ENCODE assay signal across 8 cellular contexts in genomic region chr19:34096020-34096915, GRCh38.
DNase-seq lines count a peak whose midpoint lies in the region; ATAC-seq, FAIRE-seq and TF ChIP-seq lines count a peak whose summit lies in the region.

No MANE protein-coding gene starts in this region.

- no peaks in the 10 kb centered on the region for H3K4me1 Mint-ChIP-seq in astrocyte (ENCODE audit: low read depth, unreplicated experiment)

- H3K27me3 Mint-ChIP-seq in astrocyte (ENCODE audit: low read depth, unreplicated experiment) = peaks cover 21% of the 10 kb centered on the region

- no peak overlapping the region for H3K27ac ChIP-seq in GM23248
- H3K27ac ChIP-seq in astrocyte (ENCODE audit: low read depth, low read length) = no peak overlapping the region
- H3K27ac ChIP-seq in hepatocyte = no peak overlapping the region
- H3K27ac ChIP-seq in stomach = no peak overlapping the region

- H3K27me3 ChIP-seq in GM23248 (replicated peaks; ENCODE audit: insufficient read depth) = peaks cover 14% of the 10 kb centered on the region
- H3K27me3 ChIP-seq in astrocyte (ENCODE audit: insufficient read depth, low read length) = peaks cover 2% of the 10 kb centered on the region
- H3K27me3 ChIP-seq in hepatocyte = no peaks in the 10 kb centered on the region
- no peaks in the 10 kb centered on the region for H3K27me3 ChIP-seq in stomach

- H3F3A ChIP-seq in GM23248 (ENCODE audit: insufficient read depth) = no peaks in the 10 kb centered on the region

- H4K20me1 ChIP-seq in GM23248 (ENCODE audit: insufficient read depth) (no peaks in the 10 kb centered on the region), astrocyte (ENCODE audit: insufficient read depth, low read length) (no peaks in the 10 kb centered on the region), hepatocyte (ENCODE audit: insufficient read depth, poor library complexity, severe bottlenecking) (no peaks in the 10 kb centered on the region)

- H3K4me2 ChIP-seq in GM23248 (ENCODE audit: unreplicated experiment) = peak overlapping the region; percentile 63
- H3K4me2 ChIP-seq in astrocyte (ENCODE audit: low read length) = peak overlapping the region; percentile 38
- H3K4me2 ChIP-seq in hepatocyte = peak overlapping the region; percentile 45

- H3K27ac Mint-ChIP-seq in astrocyte (ENCODE audit: unreplicated experiment) = no peak overlapping the region

- peaks cover 3% of the 10 kb centered on the region for H3K9me3 Mint-ChIP-seq in astrocyte (ENCODE audit: unreplicated experiment)

- H3K9me2 ChIP-seq in GM23248 (ENCODE audit: insufficient read depth) (no peaks in the 10 kb centered on the region), hepatocyte (replicated peaks; ENCODE audit: insufficient read depth) (no peaks in the 10 kb centered on the region)

- FAIRE-seq in astrocyte (lab: Jason Lieb, UNC) = peak; percentile 63

- H3K4me3 Mint-ChIP-seq in astrocyte (ENCODE audit: unreplicated experiment) = peak overlapping the region; percentile 13

- 14 to 18% methylated on average over 14 of the region's 14 CpGs for WGBS in GM23248 (ENCODE audit: low coverage in 1 of 2, low lambda C conversion rate in 2 of 2, missing lambda C conversion rate in 2 of 2), 2 experiments
- WGBS in hepatocyte (ENCODE audit: low lambda C conversion rate, missing lambda C conversion rate) = 27% methylated on average over 14 of the region's 14 CpGs
- 21 to 25% (median 23%) methylated on average over 14 of the region's 14 CpGs for WGBS in stomach, 5 donors

- no peaks in the 10 kb centered on the region for H3K36me3 ChIP-seq in GM23248 (ENCODE audit: low read depth)
- H3K36me3 ChIP-seq in astrocyte (ENCODE audit: insufficient read depth, low read length) = no peaks in the 10 kb centered on the region
- H3K36me3 ChIP-seq in hepatocyte (replicated peaks; ENCODE audit: insufficient read depth, low read depth) = no peaks in the 10 kb centered on the region
- no peaks in the 10 kb centered on the region for H3K36me3 ChIP-seq in stomach

- TF ChIP-seq CTCF in astrocyte (IDR thresholded peaks at IDR 0.05; ENCODE audit: insufficient read depth, low read depth, low read length) (peak; percentile 68), hepatocyte (IDR thresholded peaks at IDR 0.05; ENCODE audit: poor library complexity) (peak; percentile 81), stomach (IDR thresholded peaks at IDR 0.05) (peak in 5 of 7 experiments; percentile 20 to 71 (median 46))

- intact Hi-C loops in stomach (cut with DNase I; ENCODE audit: low total_unique reads) = loop anchor here (5.0 kb wide), 1 partner anchor 314 kb away; no protein-coding TSS in a partner anchor

- H3K4me3 ChIP-seq in GM23248 = no peak overlapping the region
- H3K4me3 ChIP-seq in astrocyte (ENCODE audit: insufficient read depth, low read depth, low read length) = no peak overlapping the region
- no peak overlapping the region for H3K4me3 ChIP-seq in hepatocyte
- H3K4me3 ChIP-seq in stomach = no peak overlapping the region

- H3K79me2 ChIP-seq in GM23248 (ENCODE audit: insufficient read depth) = no peaks in the 10 kb centered on the region
- no peaks in the 10 kb centered on the region for H3K79me2 ChIP-seq in astrocyte (ENCODE audit: insufficient read depth, low read length)
- no peaks in the 10 kb centered on the region for H3K79me2 ChIP-seq in hepatocyte

- H3K9ac ChIP-seq in GM23248 (no peak overlapping the region), astrocyte (ENCODE audit: low read length) (no peak overlapping the region)

- DNase-seq in AG08395 (ENCODE audit: low spot score) (peak; percentile 56), GM23248 (peak; percentile 65), NCI-H345 (lab: John Stamatoyannopoulos, UW) (peak; percentile 57), astrocyte (ENCODE audit: low read depth) (peak; percentile 28), hepatocyte (ENCODE audit: low spot score) (peak; percentile 67), stomach (no peak)
- no peak for DNase-seq in stimulated activated CD4-positive, alpha-beta T cell treated with anti-CD3 and anti-CD28 coated beads, Interleukin-4, amount 100 ng/mL, for 24 hours

- H2AFZ ChIP-seq in GM23248 (0 out of 2 replicates have a peak overlapping the region, but pooled peaks have one; percentile 3), astrocyte (ENCODE audit: low read depth, low read length) (no peak overlapping the region), hepatocyte (no peak overlapping the region)

- no peak for TF ChIP-seq EP300 in stomach (IDR thresholded peaks at IDR 0.05)

- H3K9me3 ChIP-seq in GM23248 (ENCODE audit: low read depth) (no peaks in the 10 kb centered on the region), astrocyte (ENCODE audit: insufficient read depth, low read depth, low read length) (no peaks in the 10 kb centered on the region), hepatocyte (ENCODE audit: low read depth) (no peaks in the 10 kb centered on the region), stomach (no peaks in the 10 kb centered on the region)

- in situ Hi-C loops in GM23248 (cut with MboI) = loop anchor here (10.0 kb wide), 1 partner anchor 321 kb away; no protein-coding TSS in a partner anchor

- TF ChIP-seq POLR2A in stomach (IDR thresholded peaks at IDR 0.05) = no peak

- no peaks in the 10 kb centered on the region for H3K36me3 Mint-ChIP-seq in astrocyte (ENCODE audit: low read depth, unreplicated experiment)

- H3K4me1 ChIP-seq in GM23248 (ENCODE audit: insufficient read depth) (no peaks in the 10 kb centered on the region), astrocyte (ENCODE audit: insufficient read depth, low read length) (no peaks in the 10 kb centered on the region), hepatocyte (ENCODE audit: insufficient read depth) (no peaks in the 10 kb centered on the region), stomach (peaks cover 0 to 9% (median 4%) of the 10 kb centered on the region in 4 donors)

- ATAC-seq in HG02970 (IDR thresholded peaks at IDR 0.05; ENCODE audit: low FRiP score, unreplicated experiment) = no peak

Comparison
In these comparisons a context has a peak if more than half of its experiments do, and no peak if none do; other contexts are left out.
1. DNase-seq: peak in AG08395 (single experiment), GM23248 (single experiment), NCI-H345 (single experiment), astrocyte (single experiment) and hepatocyte (single experiment); none in stomach (single experiment) and stimulated activated CD4-positive, alpha-beta T cell treated with anti-CD3 and anti-CD28 coated beads, Interleukin-4, amount 100 ng/mL, for 24 hours (single experiment).
2. Peak in every context shown above with its lines, with median percentiles within 50 percentile points of each other: H3K4me2 ChIP-seq and CTCF ChIP-seq.